25 cellular contexts compared by ENCODE assay signal in the genomic region with DNA sequence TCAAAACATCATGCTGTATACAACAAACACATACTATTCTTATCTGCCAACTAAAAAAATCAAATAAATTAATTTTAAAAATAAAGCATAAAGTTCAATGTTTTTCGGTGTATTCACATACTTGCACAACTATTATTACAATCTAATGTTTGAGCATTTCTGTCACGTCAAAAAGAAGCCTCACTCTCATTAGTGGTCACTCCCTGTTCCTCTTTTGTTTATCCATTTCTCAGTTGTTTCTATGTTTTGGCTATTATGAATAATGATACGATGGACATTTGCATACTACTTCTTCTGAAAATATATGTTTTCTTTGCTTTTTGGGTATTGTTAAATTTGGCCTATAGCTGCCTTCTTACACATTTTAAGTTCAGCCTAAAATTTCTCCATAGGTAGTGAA.
DNase-seq lines count a peak whose midpoint lies in the region; ATAC-seq, FAIRE-seq and TF ChIP-seq lines count a peak whose summit lies in the region.
"Had no signal": no experiment of that assay in that cellular context is flagged by ENCODE, and none has a peak within 500 bp of the region (broad histone marks: within the 10 kb centered on the region; RNA-seq: fewer than 3 reads in every experiment).

No MANE protein-coding gene starts in this region.

- H3K79me2 ChIP-seq in GM12878 (ENCODE audit: control insufficient read depth, insufficient read depth, low read length): no peaks in the 10 kb centered on the region

- no peaks in the 10 kb centered on the region for H3K27me3 ChIP-seq in GM12878 (replicated peaks in 1 of 2; ENCODE audit: control insufficient read depth in 2 of 2, insufficient read depth in 2 of 2, low read length in 1 of 2)
- H3K27me3 ChIP-seq: BE2C; BLaER1 treated with 17β-estradiol and CSF1 and Interleukin-3, amounts not matched to agents 10 nM and 100 nM had no signal

- H3K36me3 Mint-ChIP-seq in activated CD8-positive, alpha-beta T cell treated with anti-CD3 and anti-CD28 coated beads, Interleukin-2, amount 10 ng/mL, durations not matched to agents 7 days and 5 days (ENCODE audit: low read depth): no peaks in the 10 kb centered on the region
- H3K36me3 Mint-ChIP-seq: CD14-positive monocyte; CD8-positive, alpha-beta memory T cell had no signal

- peak; percentile 49 to 77; a peak in 3 of 4 replicates for TF ChIP-seq EP300 in GM12878 (IDR thresholded peaks at IDR 0.05; ENCODE audit: borderline replicate concordance in 1 of 2, control insufficient read depth in 1 of 2, low read depth in 2 of 2, low read length in 2 of 2)

- no TSS peak for BruUV-seq in GM12878 (replicated peaks; lab: Mats Ljungman, UMichigan)

- H3K27me3 Mint-ChIP-seq in activated CD8-positive, alpha-beta T cell treated with anti-CD3 and anti-CD28 coated beads, Interleukin-2, amount 10 ng/mL, durations not matched to agents 7 days and 5 days (ENCODE audit: low read depth): no peaks in the 10 kb centered on the region
- H3K27me3 Mint-ChIP-seq: CD4-positive, alpha-beta T cell had no signal

- intact Hi-C loops in GM12878 (cut with micrococcal nuclease; ENCODE audit: unreplicated experiment): no loop called here

- no peaks in the 10 kb centered on the region for H4K20me1 ChIP-seq in GM12878 (ENCODE audit: control insufficient read depth, insufficient read depth)
- H4K20me1 ChIP-seq: BLaER1 treated with 17β-estradiol and CSF1 and Interleukin-3, amounts not matched to agents 10 nM and 100 nM had no signal

- DNase-seq in GM12878 (ENCODE audit: low read depth, low spot score) (no peak), EL (no peak), NCI-H2081 (lab: John Stamatoyannopoulos, UW) (no peak)
- DNase-seq in activated CD8-positive, alpha-beta T cell treated with anti-CD3 and anti-CD28 coated beads, Interleukin-2, amount 10 ng/mL, durations not matched to agents 7 days and 5 days: no peak
- DNase-seq: 8988T; ACHN; AML-193; BE2C; CD4-positive, alpha-beta T cell; CD8-positive, alpha-beta memory T cell; DMS 273 treated with DMSO at 0.1 percent for 48 hours; DMS79; GF-D8; GOT3; HFFc6 had no signal

- 21% methylated on average over 3 of the region's 3 CpGs for WGBS in GM12878 (ENCODE audit: insufficient coverage, insufficient replicate concordance, low lambda C conversion rate, missing lambda C conversion rate)

- no peak overlapping the region for H3K27ac ChIP-seq in GM12878 (ENCODE audit: control insufficient read depth, insufficient read depth)
- H3K27ac ChIP-seq: A549; BLaER1 treated with 17β-estradiol and CSF1 and Interleukin-3, amounts not matched to agents 10 nM and 100 nM had no signal

- H3K9ac ChIP-seq in GM12878 (ENCODE audit: control insufficient read depth, insufficient read depth, low read length): no peak overlapping the region
- H3K9ac ChIP-seq: BLaER1 treated with 17β-estradiol and CSF1 and Interleukin-3, amounts not matched to agents 10 nM and 100 nM had no signal

- TF ChIP-seq CTCF in GM12878 (IDR thresholded peaks at IDR 0.05 in 2 of 3, conservative IDR thresholded peaks at IDR 0.05 in 1 of 3; ENCODE audit: control insufficient read depth in 2 of 3, extremely low read depth in 1 of 3, insufficient read depth in 1 of 3, low read depth in 3 of 3, low read length in 3 of 3): no peak

- H3K27ac Mint-ChIP-seq in activated CD8-positive, alpha-beta T cell treated with anti-CD3 and anti-CD28 coated beads, Interleukin-2, amount 10 ng/mL, durations not matched to agents 7 days and 5 days: no peak overlapping the region
- H3K27ac Mint-ChIP-seq: CD14-positive monocyte; CD4-positive, alpha-beta T cell; CD8-positive, alpha-beta memory T cell; HFFc6 had no signal

- CTCF ChIA-PET in GM12878 (lab: Yijun Ruan, JAX): no interaction called here
- CTCF ChIA-PET in activated CD8-positive, alpha-beta T cell treated with anti-CD3 and anti-CD28 coated beads, Interleukin-2, amount 10 ng/mL, durations not matched to agents 7 days and 5 days (lab: Charles Lee): no interaction called here

- H3K9me3 ChIP-seq in GM12878 (replicated peaks; ENCODE audit: control insufficient read depth, insufficient read depth, low read length): no peaks in the 10 kb centered on the region
- H3K9me3 ChIP-seq: A549; BE2C; BLaER1 treated with 17β-estradiol and CSF1 and Interleukin-3, amounts not matched to agents 10 nM and 100 nM; HAP-1 had no signal

- in situ Hi-C loops in GM12878 (cut with MboI): no loop called here

- H3K9me3 Mint-ChIP-seq in activated CD8-positive, alpha-beta T cell treated with anti-CD3 and anti-CD28 coated beads, Interleukin-2, amount 10 ng/mL, durations not matched to agents 7 days and 5 days (ENCODE audit: insufficient read depth): no peaks in the 10 kb centered on the region
- H3K9me3 Mint-ChIP-seq: CD4-positive, alpha-beta T cell had no signal

- TF ChIP-seq POLR2A in GM12878 (IDR thresholded peaks at IDR 0.05; ENCODE audit: low read depth, low read length): no peak

- no peak overlapping the region for H3K4me3 Mint-ChIP-seq in activated CD8-positive, alpha-beta T cell treated with anti-CD3 and anti-CD28 coated beads, Interleukin-2, amount 10 ng/mL, durations not matched to agents 7 days and 5 days
- H3K4me3 Mint-ChIP-seq: CD14-positive monocyte; CD4-positive, alpha-beta T cell; CD8-positive, alpha-beta memory T cell; HFFc6 had no signal

- no peak overlapping the region for H3K4me2 ChIP-seq in GM12878 (ENCODE audit: control insufficient read depth, insufficient read depth)
- H3K4me2 ChIP-seq: A549; BLaER1 treated with 17β-estradiol and CSF1 and Interleukin-3, amounts not matched to agents 10 nM and 100 nM had no signal

- H3K36me3 ChIP-seq in GM12878 (ENCODE audit: control insufficient read depth in 2 of 2, insufficient read depth in 2 of 2, low read length in 1 of 2): no peaks in the 10 kb centered on the region
- H3K36me3 ChIP-seq: BE2C; BLaER1 treated with 17β-estradiol and CSF1 and Interleukin-3, amounts not matched to agents 10 nM and 100 nM; HAP-1 had no signal

- POLR2A ChIA-PET in GM12878 (lab: Charles Lee): no interaction called here
- POLR2A ChIA-PET in activated CD8-positive, alpha-beta T cell treated with anti-CD3 and anti-CD28 coated beads, Interleukin-2, amount 10 ng/mL, durations not matched to agents 7 days and 5 days (lab: Charles Lee): no interaction called here

- ATAC-seq in GM18520 (IDR thresholded peaks at IDR 0.05; ENCODE audit: unreplicated experiment): peak; percentile 38
- peak; percentile 56 for ATAC-seq in HG02885 (IDR thresholded peaks at IDR 0.05; ENCODE audit: poor library complexity, unreplicated experiment)
- ATAC-seq in GM12878: peak; percentile 89
- no peak for ATAC-seq in GM19467 (IDR thresholded peaks at IDR 0.05; ENCODE audit: unreplicated experiment)
- no peak for ATAC-seq in activated CD8-positive, alpha-beta T cell treated with anti-CD3 and anti-CD28 coated beads, Interleukin-2, amount 10 ng/mL, durations not matched to agents 7 days and 5 days
- ATAC-seq: A549 had no signal

- FAIRE-seq in GM12878 (lab: Jason Lieb, UNC): no peak
- FAIRE-seq: A549, D721Med, GM19239, H54 had no signal

- RAD21 ChIA-PET in GM12878 (lab: Charles Lee; ENCODE audit: unreplicated experiment): no interaction called here

- H3K4me1 ChIP-seq in GM12878 (ENCODE audit: control insufficient read depth, insufficient read depth, low read length): no peaks in the 10 kb centered on the region
- H3K4me1 ChIP-seq: A549, BE2C, HAP-1 had no signal

- no peak overlapping the region for H3K4me3 ChIP-seq in GM12878
- H3K4me3 ChIP-seq: A549; BLaER1 treated with 17β-estradiol and CSF1 and Interleukin-3, amounts not matched to agents 10 nM and 100 nM; HAP-1 had no signal

- SMC1A ChIA-PET in GM12878 (lab: Charles Lee; ENCODE audit: uncharacterized antibody, unreplicated experiment): interaction anchor here (1.0 kb wide), 1 partner anchor 9 kb away, joined by 4 read pairs; no protein-coding TSS in a partner anchor

- H2AFZ ChIP-seq in GM12878 (ENCODE audit: control insufficient read depth, low read depth, low read length): no peak overlapping the region

- no peak for TF ChIP-seq RAD21 in GM12878 (IDR thresholded peaks at IDR 0.05; ENCODE audit: insufficient read depth, low read depth, low read length)

- H3K4me1 Mint-ChIP-seq in activated CD8-positive, alpha-beta T cell treated with anti-CD3 and anti-CD28 coated beads, Interleukin-2, amount 10 ng/mL, durations not matched to agents 7 days and 5 days (ENCODE audit: low read depth): no peaks in the 10 kb centered on the region
- H3K4me1 Mint-ChIP-seq: CD14-positive monocyte; CD8-positive, alpha-beta memory T cell had no signal

TF ChIP-seq in GM12878, 131 proteins besides CTCF, POLR2A, EP300 and RAD21 (continues in another document):
- TF ChIP-seq, protein P1, sequence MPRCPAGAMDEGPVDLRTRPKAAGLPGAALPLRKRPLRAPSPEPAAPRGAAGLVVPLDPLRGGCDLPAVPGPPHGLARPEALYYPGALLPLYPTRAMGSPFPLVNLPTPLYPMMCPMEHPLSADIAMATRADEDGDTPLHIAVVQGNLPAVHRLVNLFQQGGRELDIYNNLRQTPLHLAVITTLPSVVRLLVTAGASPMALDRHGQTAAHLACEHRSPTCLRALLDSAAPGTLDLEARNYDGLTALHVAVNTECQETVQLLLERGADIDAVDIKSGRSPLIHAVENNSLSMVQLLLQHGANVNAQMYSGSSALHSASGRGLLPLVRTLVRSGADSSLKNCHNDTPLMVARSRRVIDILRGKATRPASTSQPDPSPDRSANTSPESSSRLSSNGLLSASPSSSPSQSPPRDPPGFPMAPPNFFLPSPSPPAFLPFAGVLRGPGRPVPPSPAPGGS (IDR thresholded peaks at IDR 0.05; ENCODE audit: borderline replicate concordance, insufficient read depth, low read depth, low read length, poor library complexity, severe bottlenecking): no peak
- TF ChIP-seq PAX8 (IDR thresholded peaks at IDR 0.05): no peak
- no peak for TF ChIP-seq IKZF2 (IDR thresholded peaks at IDR 0.05)
- peak; percentile 96 for TF ChIP-seq BCL11A (IDR thresholded peaks at IDR 0.05; ENCODE audit: low read depth, low read length)
- TF ChIP-seq RCOR1 (conservative IDR thresholded peaks at IDR 0.05; ENCODE audit: low read depth, low read length): no peak
- peak; percentile 78; the same call in 1 of the 2 replicates for TF ChIP-seq IRF4 (IDR thresholded peaks at IDR 0.05; ENCODE audit: low read depth, low read length)
- TF ChIP-seq DPF2 (IDR thresholded peaks at IDR 0.05): peak; percentile 23; the same call in 1 of the 2 replicates
- peak; percentile 26 for TF ChIP-seq MEF2B (IDR thresholded peaks at IDR 0.05; ENCODE audit: partially characterized antibody, poor library complexity, severe bottlenecking)
- TF ChIP-seq SUZ12 (IDR thresholded peaks at IDR 0.05; ENCODE audit: unreplicated experiment): no peak
- TF ChIP-seq BMI1 (IDR thresholded peaks at IDR 0.05; ENCODE audit: borderline replicate concordance): peak; percentile 54; the same call in 1 of the 2 replicates
- peak; percentile 96 for TF ChIP-seq MTA2 (IDR thresholded peaks at IDR 0.05; ENCODE audit: low read depth)
- TF ChIP-seq WRNIP1 (IDR thresholded peaks at IDR 0.05; ENCODE audit: borderline replicate concordance, low read depth, low read length): no peak
- TF ChIP-seq RUNX3 (IDR thresholded peaks at IDR 0.05; ENCODE audit: low read length): peak; percentile 62
- peak; percentile 75; the same call in 1 of the 3 replicates for TF ChIP-seq POU2F2 (IDR thresholded peaks at IDR 0.05; ENCODE audit: borderline replicate concordance, low read depth, low read length)

Comparison
In these comparisons a context has a peak if more than half of its experiments do, and no peak if none do; other contexts are left out.
1. ATAC-seq: peak in GM18520 (single experiment), HG02885 (single experiment) and GM12878 (single experiment); none in GM19467 (single experiment) and activated CD8-positive, alpha-beta T cell treated with anti-CD3 and anti-CD28 coated beads, Interleukin-2, amount 10 ng/mL, durations not matched to agents 7 days and 5 days (single experiment).